ENCODE assay signal across 20 cellular contexts in genomic region chr9:95202076-95202681, GRCh38.
A peak's percentile ranks its signal among the peaks of the same experiment; 100 is the strongest.
DNase-seq lines count a peak whose midpoint lies in the region; TF ChIP-seq lines count a peak whose summit lies in the region.
"Had no signal": no experiment of that assay in that cellular context is flagged by ENCODE, and none has a peak within 500 bp of the region (broad histone marks: within the 10 kb centered on the region; RNA-seq: fewer than 3 reads in every experiment).

No MANE protein-coding gene starts in this region.

- no peak overlapping the region for H2BK15ac ChIP-seq in mesendoderm (replicated peaks; ENCODE audit: low read depth)
- no peak overlapping the region for H2BK15ac ChIP-seq in H9 (ENCODE audit: low read depth, low read length)

- H4K20me1 ChIP-seq in H9 (ENCODE audit: control insufficient read depth, insufficient read depth, insufficient read length): no peaks in the 10 kb centered on the region

- no peak overlapping the region for H3K14ac ChIP-seq in H9 (ENCODE audit: insufficient read depth, low read length)

- peaks cover 2% of the 10 kb centered on the region for H3K23me2 ChIP-seq in H9 (ENCODE audit: insufficient read length, low read depth, low read length, poor library complexity, severe bottlenecking)

- H2BK120ac ChIP-seq in mesendoderm (ENCODE audit: low read depth, low read length) (no peak overlapping the region), H9 (ENCODE audit: low read depth, low read length, poor library complexity, severe bottlenecking) (no peak overlapping the region)

- no peak overlapping the region for H3K23ac ChIP-seq in mesendoderm (ENCODE audit: low read length)
- H3K23ac ChIP-seq in H9 (ENCODE audit: insufficient read length, low read depth, low read length): no peak overlapping the region

- no CpG with 5 or more reads among the region's 5 CpGs for WGBS in mesendoderm (ENCODE audit: extremely low coverage, insufficient coverage, low lambda C conversion rate)
- WGBS in H9 (ENCODE audit: extremely low coverage, insufficient read length, low lambda C conversion rate): no CpG with 5 or more reads among the region's 5 CpGs

- H2AFZ ChIP-seq in H9 (ENCODE audit: low read length): no peak overlapping the region

- H3K56ac ChIP-seq in mesendoderm (ENCODE audit: low read length): peak overlapping the region; percentile 10
- H3K56ac ChIP-seq in H9 (ENCODE audit: insufficient read length, low read depth, low read length): no peak overlapping the region

- H2BK5ac ChIP-seq in mesendoderm (ENCODE audit: low read length) (no peak overlapping the region), H9 (ENCODE audit: insufficient read length, low read length) (no peak overlapping the region)

- no peak overlapping the region for H4K91ac ChIP-seq in H9 (ENCODE audit: insufficient read length, low read depth, low read length)

- no peak overlapping the region for H3K4ac ChIP-seq in mesendoderm (ENCODE audit: low read depth, low read length)
- no peak overlapping the region for H3K4ac ChIP-seq in H9 (ENCODE audit: low read depth, low read length)

- H4K5ac ChIP-seq in mesendoderm (ENCODE audit: low read length) (no peak overlapping the region), H9 (ENCODE audit: insufficient read length, low read depth, low read length) (no peak overlapping the region)

- no peaks in the 10 kb centered on the region for H3K4me1 ChIP-seq in mesendoderm (ENCODE audit: control insufficient read depth, low read depth, low read length)
- H3K4me1 ChIP-seq in H9 (ENCODE audit: insufficient read depth, low read length): no peaks in the 10 kb centered on the region
- H3K4me1 ChIP-seq: Peyer's patch had no signal

- H3K9me3 Mint-ChIP-seq in H9: no peaks in the 10 kb centered on the region
- H3K9me3 Mint-ChIP-seq: CD4-positive, CD25-positive, alpha-beta regulatory T cell had no signal

- H3K27me3 ChIP-seq in mesendoderm (ENCODE audit: insufficient read depth, low read length, poor library complexity) (no peaks in the 10 kb centered on the region), H9 (ENCODE audit: insufficient read depth, low read length) (no peaks in the 10 kb centered on the region)
- H3K27me3 ChIP-seq: Peyer's patch had no signal

- no peak for TF ChIP-seq CTCF in epithelial cell of esophagus (IDR thresholded peaks at IDR 0.05; ENCODE audit: insufficient read depth, low read depth, low read length, missing control alignments)
- no peak for TF ChIP-seq CTCF in H9 (conservative IDR thresholded peaks at IDR 0.05)

- H3K79me2 ChIP-seq in mesendoderm (ENCODE audit: control insufficient read depth, insufficient read depth, low read length) (no peaks in the 10 kb centered on the region), H9 (ENCODE audit: insufficient read depth, low read length) (no peaks in the 10 kb centered on the region)

- H3K36me3 Mint-ChIP-seq in H9 (ENCODE audit: insufficient read depth in 1 of 3, low read depth in 3 of 3): no peaks in the 10 kb centered on the region

- H3K4me1 Mint-ChIP-seq in H9: peaks cover 8 to 16% of the 10 kb centered on the region in 2 experiments; a peak in 3 of 4 replicates

- no peak overlapping the region for H3T11ph ChIP-seq in H9 (ENCODE audit: low read length)

- peak overlapping the region in 1 of 3 experiments; percentile 16; a peak in 2 of 7 replicates for H3K27ac Mint-ChIP-seq in H9
- H3K27ac Mint-ChIP-seq: CD4-positive, CD25-positive, alpha-beta regulatory T cell had no signal

- H3K79me1 ChIP-seq in mesendoderm (ENCODE audit: low read length): peaks cover 2% of the 10 kb centered on the region
- no peaks in the 10 kb centered on the region for H3K79me1 ChIP-seq in H9 (ENCODE audit: insufficient read depth, low read depth, low read length, poor library complexity, severe bottlenecking)

- no peak overlapping the region for H3K4me3 ChIP-seq in epithelial cell of esophagus (ENCODE audit: low read length)
- H3K4me3 ChIP-seq in mesendoderm (ENCODE audit: low read length): no peak overlapping the region
- H3K4me3 ChIP-seq: GM12878, Peyer's patch had no signal

- H3K27ac ChIP-seq in mesendoderm (ENCODE audit: low read depth, low read length): no peak overlapping the region
- H3K27ac ChIP-seq in H9 (ENCODE audit: insufficient read length, low read depth, low read length): no peak overlapping the region
- H3K27ac ChIP-seq: Peyer's patch had no signal

- no peaks in the 10 kb centered on the region for H3K27me3 Mint-ChIP-seq in H9 (ENCODE audit: low read depth)
- H3K27me3 Mint-ChIP-seq: CD4-positive, CD25-positive, alpha-beta regulatory T cell had no signal

- H3K18ac ChIP-seq in mesendoderm (ENCODE audit: low read length): no peak overlapping the region
- H3K18ac ChIP-seq in H9 (ENCODE audit: insufficient read length, low read depth, low read length): no peak overlapping the region

- H3K9ac ChIP-seq in mesendoderm (ENCODE audit: low read length): no peak overlapping the region
- no peak overlapping the region for H3K9ac ChIP-seq in H9 (ENCODE audit: extremely low read depth, insufficient read length, low read length)

- no peak overlapping the region for H3K4me2 ChIP-seq in mesendoderm (ENCODE audit: low read length)
- H3K4me2 ChIP-seq in H9 (ENCODE audit: insufficient read depth, insufficient read length, low read length): no peak overlapping the region

- H4K8ac ChIP-seq in mesendoderm (ENCODE audit: low read depth, low read length) (no peak overlapping the region), H9 (replicated peaks; ENCODE audit: insufficient read length, low read depth, low read length) (no peak overlapping the region)

- no peak overlapping the region for H2BK20ac ChIP-seq in H9 (ENCODE audit: low read depth, low read length, poor library complexity, severe bottlenecking)

- no peak overlapping the region for H2AK5ac ChIP-seq in mesendoderm (ENCODE audit: low read length)
- H2AK5ac ChIP-seq in H9 (ENCODE audit: insufficient read length, low read length): no peak overlapping the region

- peak; percentile 44 for DNase-seq in LoVo (ENCODE audit: low spot score)
- DNase-seq in epithelial cell of esophagus (ENCODE audit: low read depth): peak; percentile 30
- peak; percentile 7 for DNase-seq in mesendoderm
- DNase-seq in GM03348 (ENCODE audit: low spot score): no peak
- no peak for DNase-seq in H9
- no peak for DNase-seq in dedifferentiated amniotic fluid mesenchymal stem cell (ENCODE audit: extremely low spot score)
- no peak for DNase-seq in putamen (ENCODE audit: low spot score)
- DNase-seq: CD4-positive, CD25-positive, alpha-beta regulatory T cell; DMS79; HCEC 1CT; Karpas-422; MM.1S; NCI-H1048; NCI-H1417 treated with DMSO at 0.1 percent for 48 hours; NCI-H187; NCI-H2107; NCI-H510A treated with DMSO at 0.1 percent for 48 hours; NCI-H774; Peyer's patch had no signal

- H2BK12ac ChIP-seq in H9 (ENCODE audit: insufficient read length, low read depth, low read length): no peak overlapping the region

- no peaks in the 10 kb centered on the region for H3K9me3 ChIP-seq in H9 (ENCODE audit: control insufficient read depth, low read depth, low read length)
- H3K9me3 ChIP-seq: Peyer's patch had no signal

- no peaks in the 10 kb centered on the region for H3K36me3 ChIP-seq in mesendoderm (ENCODE audit: control insufficient read depth, insufficient read depth, low read length)
- H3K36me3 ChIP-seq: Peyer's patch had no signal

- H3K4me3 Mint-ChIP-seq in H9: no peak overlapping the region
- H3K4me3 Mint-ChIP-seq: CD4-positive, CD25-positive, alpha-beta regulatory T cell had no signal

Comparison
In these comparisons a context has a peak if more than half of its experiments do, and no peak if none do; other contexts are left out.
1. DNase-seq: peak in LoVo (single experiment), epithelial cell of esophagus (single experiment) and mesendoderm (single experiment); none in GM03348 (single experiment), H9 (single experiment), dedifferentiated amniotic fluid mesenchymal stem cell (single experiment) and putamen (single experiment).